In the genomic region with DNA sequence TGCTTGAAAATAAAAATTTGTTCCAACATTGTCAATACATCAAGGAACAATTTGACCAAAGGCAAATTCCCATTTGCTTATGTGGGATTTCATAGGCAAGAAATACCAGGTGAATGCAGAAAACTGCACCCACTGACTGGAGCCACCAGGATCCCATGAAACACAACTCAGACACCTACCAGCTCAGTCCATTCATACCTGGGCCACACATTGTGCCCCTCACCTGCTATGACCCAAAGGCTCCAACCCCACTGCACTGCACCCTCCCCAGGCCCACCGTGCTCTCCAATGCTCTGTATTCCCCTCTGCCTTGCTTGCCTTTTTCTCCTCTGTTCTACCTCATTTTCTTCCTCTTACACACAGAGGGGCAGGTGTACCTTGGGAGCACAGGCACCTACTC, we compare ENCODE assay signal across 1 cellular context.
TF ChIP-seq lines count a peak whose summit lies in the region.

No MANE protein-coding gene starts in this region.

TF ChIP-seq in K562, 482 proteins besides CTCF, POLR2A, EP300 and RAD21:
- TF ChIP-seq HNRNPLL (IDR thresholded peaks at IDR 0.05; ENCODE audit: low read depth, low read length, poor library complexity, severe bottlenecking) (no peak), ZC3H4 (CRISPR knock-in tag; IDR thresholded peaks at IDR 0.05; ENCODE audit: borderline replicate concordance) (no peak), IRF2 (CRISPR knock-in tag; IDR thresholded peaks at IDR 0.05) (no peak), ZNF764 (CRISPR knock-in tag; IDR thresholded peaks at IDR 0.05; ENCODE audit: low read depth) (no peak), NR1H2 (CRISPR knock-in tag; IDR thresholded peaks at IDR 0.05) (no peak), SREBF2 (CRISPR knock-in tag; IDR thresholded peaks at IDR 0.05) (0 out of 2 replicates have a peak, but pooled peaks have one; percentile 53), HOXB6 (CRISPR knock-in tag; IDR thresholded peaks at IDR 0.05; ENCODE audit: borderline replicate concordance) (no peak), SUPT5H (IDR thresholded peaks at IDR 0.05) (peak; percentile 20; the same call in 1 of the 2 replicates)
- TF ChIP-seq, protein P1, sequence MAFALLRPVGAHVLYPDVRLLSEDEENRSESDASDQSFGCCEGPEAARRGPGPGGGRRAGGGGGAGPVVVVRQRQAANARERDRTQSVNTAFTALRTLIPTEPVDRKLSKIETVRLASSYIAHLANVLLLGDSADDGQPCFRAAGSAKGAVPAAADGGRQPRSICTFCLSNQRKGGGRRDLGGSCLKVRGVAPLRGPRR (CRISPR knock-in tag; IDR thresholded peaks at IDR 0.05) = no peak
TF ChIP-seq in K562: peak in this region for 2.
